ENCODE assay signal across 1 cellular context in genomic region chr12:46263140-46264017, GRCh38.
TF ChIP-seq lines count a peak whose summit lies in the region.

No MANE protein-coding gene starts in this region.

TF ChIP-seq in HepG2, 621 proteins besides CTCF, POLR2A, EP300 and RAD21:
- TF ChIP-seq ZNF430 (CRISPR knock-in tag; IDR thresholded peaks at IDR 0.05): no peak
- peak; percentile 90 for TF ChIP-seq TEAD3 (CRISPR knock-in tag; optimal IDR thresholded peaks at IDR 0.05; ENCODE audit: borderline replicate concordance)
